Comparison of ENCODE assay signal across 8 cellular contexts in genomic region chr17:79019631-79020584, GRCh38. TPM values are rescaled to one million over a fixed set of nuclear protein-coding genes. Genes with fewer than 3 reads are reported as not detected.
DNase-seq lines count a peak whose midpoint lies in the region; ATAC-seq and TF ChIP-seq lines count a peak whose summit lies in the region.

No MANE protein-coding gene starts in this region.

- peak in 4 of 5 experiments; percentile 30 to 50 (median 36) for DNase-seq in T-helper 2 cell
- DNase-seq in T-helper 2 cell treated with Interferon-gamma antibody and Interleukin-4, amounts not matched to agents 5 μg/mL and 100 μg/mL, for 36 hours (ENCODE audit: low spot score) = no peak
- peak; percentile 39 for DNase-seq in NCI-H2227 treated with DMSO at 0.1 percent for 48 hours (lab: John Stamatoyannopoulos, UW)
- DNase-seq in activated CD4-positive, alpha-beta memory T cell treated with anti-CD3 and anti-CD28 coated beads for 36 hours = peak; percentile 58
- DNase-seq in fibroblast of gingiva (ENCODE audit: low read depth) = peak; percentile 79
- peak; percentile 53 for DNase-seq in neural progenitor cell (ENCODE audit: low spot score)

- no peaks in the 10 kb centered on the region for H3K36me3 ChIP-seq in neural progenitor cell

- H3K9ac ChIP-seq in neural progenitor cell = no peak overlapping the region

- H3K4me3 ChIP-seq in neural progenitor cell = no peak overlapping the region

- H3K4me1 ChIP-seq in neural progenitor cell = peaks cover 9% of the 10 kb centered on the region

- no peaks in the 10 kb centered on the region for H3K79me2 ChIP-seq in neural progenitor cell (ENCODE audit: low read depth)

- H3K9me3 Mint-ChIP-seq in T-helper 2 cell treated with Interferon-gamma antibody and Interleukin-4, amounts not matched to agents 5 μg/mL and 100 μg/mL, for 36 hours = no peaks in the 10 kb centered on the region
- peaks cover 2% of the 10 kb centered on the region for H3K9me3 Mint-ChIP-seq in activated CD4-positive, alpha-beta memory T cell treated with anti-CD3 and anti-CD28 coated beads for 36 hours
- H3K9me3 Mint-ChIP-seq in neural progenitor cell = peaks cover 11% of the 10 kb centered on the region

- ATAC-seq in GM21390 (IDR thresholded peaks at IDR 0.05; ENCODE audit: unreplicated experiment) (no peak), HG03442 (IDR thresholded peaks at IDR 0.05; ENCODE audit: unreplicated experiment) (no peak)

- H2AFZ ChIP-seq in neural progenitor cell (replicated peaks) = no peak overlapping the region

- CTCF ChIA-PET in activated CD4-positive, alpha-beta memory T cell treated with anti-CD3 and anti-CD28 coated beads for 36 hours (lab: Charles Lee) = interaction anchor here (0.6 to 3.8 kb wide), 6 partner anchors 22 to 112 kb away, joined by 3 to 32 read pairs (median 6); no protein-coding TSS in a partner anchor

- no peak overlapping the region for H3K27ac Mint-ChIP-seq in T-helper 2 cell treated with Interferon-gamma antibody and Interleukin-4, amounts not matched to agents 5 μg/mL and 100 μg/mL, for 36 hours
- H3K27ac Mint-ChIP-seq in activated CD4-positive, alpha-beta memory T cell treated with anti-CD3 and anti-CD28 coated beads for 36 hours = no peak overlapping the region
- H3K27ac Mint-ChIP-seq in neural progenitor cell = no peak overlapping the region

- peaks cover 5% of the 10 kb centered on the region for H3K9me3 ChIP-seq in neural progenitor cell (ENCODE audit: low read depth)

- peaks cover 43% of the 10 kb centered on the region for H3K27me3 Mint-ChIP-seq in T-helper 2 cell treated with Interferon-gamma antibody and Interleukin-4, amounts not matched to agents 5 μg/mL and 100 μg/mL, for 36 hours (ENCODE audit: low read depth)
- H3K27me3 Mint-ChIP-seq in activated CD4-positive, alpha-beta memory T cell treated with anti-CD3 and anti-CD28 coated beads for 36 hours = peaks cover 18% of the 10 kb centered on the region
- peaks cover 25% of the 10 kb centered on the region for H3K27me3 Mint-ChIP-seq in neural progenitor cell (ENCODE audit: insufficient read depth, low read depth)

- no peaks in the 10 kb centered on the region for H4K20me1 ChIP-seq in neural progenitor cell (ENCODE audit: low read depth)

- no peak overlapping the region for H3K4me2 ChIP-seq in neural progenitor cell

- peaks cover 58% of the 10 kb centered on the region for H3K27me3 ChIP-seq in neural progenitor cell

- H3K27ac ChIP-seq in neural progenitor cell = no peak overlapping the region

- no peak overlapping the region for H3K4me3 Mint-ChIP-seq in T-helper 2 cell treated with Interferon-gamma antibody and Interleukin-4, amounts not matched to agents 5 μg/mL and 100 μg/mL, for 36 hours
- H3K4me3 Mint-ChIP-seq in activated CD4-positive, alpha-beta memory T cell treated with anti-CD3 and anti-CD28 coated beads for 36 hours = no peak overlapping the region
- no peak overlapping the region for H3K4me3 Mint-ChIP-seq in neural progenitor cell

- peaks cover 5% of the 10 kb centered on the region for H3K4me1 Mint-ChIP-seq in T-helper 2 cell treated with Interferon-gamma antibody and Interleukin-4, amounts not matched to agents 5 μg/mL and 100 μg/mL, for 36 hours (ENCODE audit: low read depth)
- H3K4me1 Mint-ChIP-seq in activated CD4-positive, alpha-beta memory T cell treated with anti-CD3 and anti-CD28 coated beads for 36 hours (ENCODE audit: low read depth) = peaks cover 8% of the 10 kb centered on the region
- peaks cover 6% of the 10 kb centered on the region for H3K4me1 Mint-ChIP-seq in neural progenitor cell

- no peaks in the 10 kb centered on the region for H3K36me3 Mint-ChIP-seq in T-helper 2 cell treated with Interferon-gamma antibody and Interleukin-4, amounts not matched to agents 5 μg/mL and 100 μg/mL, for 36 hours (ENCODE audit: low read depth)
- no peaks in the 10 kb centered on the region for H3K36me3 Mint-ChIP-seq in activated CD4-positive, alpha-beta memory T cell treated with anti-CD3 and anti-CD28 coated beads for 36 hours
- H3K36me3 Mint-ChIP-seq in neural progenitor cell = no peaks in the 10 kb centered on the region

- POLR2A ChIA-PET in activated CD4-positive, alpha-beta memory T cell treated with anti-CD3 and anti-CD28 coated beads for 36 hours (lab: Charles Lee) = interaction anchor here (0.8 kb wide), 1 partner anchor 21 kb away, joined by 3 read pairs; no protein-coding TSS in a partner anchor

- peak; percentile 64 for TF ChIP-seq CTCF in neural progenitor cell (IDR thresholded peaks at IDR 0.05)

- intact Hi-C loops in activated CD4-positive, alpha-beta memory T cell treated with anti-CD3 and anti-CD28 coated beads for 36 hours (cut with micrococcal nuclease) = loop anchor here (1.0 kb wide), 1 partner anchor 22 kb away; no protein-coding TSS in a partner anchor

- peaks cover 13% of the 10 kb centered on the region for H3F3A ChIP-seq in neural progenitor cell (ENCODE audit: low read depth)

RNA-seq across cellular contexts. Expression of gene C1QTNF1, which starts 4.1 kb away (rescaled TPM):
- under 1 TPM; 0.31 to 0.38 TPM for total RNA-seq in activated CD4-positive, alpha-beta memory T cell treated with anti-CD3 and anti-CD28 coated beads for 36 hours
- 1.4 and 2.6 TPM in 2 replicates for total RNA-seq in neural progenitor cell (ENCODE audit: low replicate concordance)

RNA-seq across cellular contexts. Expression of gene CANT1, which starts 10.3 kb away (rescaled TPM):
- total RNA-seq in activated CD4-positive, alpha-beta memory T cell treated with anti-CD3 and anti-CD28 coated beads for 36 hours = 10 to 100 TPM; 63.3 to 65.4 TPM
- 24.3 and 61.3 TPM in 2 replicates for total RNA-seq in neural progenitor cell (ENCODE audit: low replicate concordance)

RNA-seq across cellular contexts. Expression of gene LGALS3BP, which starts 40.2 kb away (rescaled TPM):
- 10 to 100 TPM; 48.0 to 49.5 TPM for total RNA-seq in activated CD4-positive, alpha-beta memory T cell treated with anti-CD3 and anti-CD28 coated beads for 36 hours
- 17.5 and 64.3 TPM in 2 replicates for total RNA-seq in neural progenitor cell (ENCODE audit: low replicate concordance)

RNA-seq across cellular contexts. Expression of gene ENGASE, which starts 54.7 kb away (rescaled TPM):
- 10 to 100 TPM; 42.5 to 43.4 TPM for total RNA-seq in activated CD4-positive, alpha-beta memory T cell treated with anti-CD3 and anti-CD28 coated beads for 36 hours
- 11.7 and 29.4 TPM in 2 replicates for total RNA-seq in neural progenitor cell (ENCODE audit: low replicate concordance)
